Comparison of ENCODE assay signal across 27 cellular contexts in genomic region chr16:11306381-11306780, GRCh38. TPM values are rescaled to one million over a fixed set of nuclear protein-coding genes. Genes with fewer than 3 reads are reported as not detected.
DNase-seq lines count a peak whose midpoint lies in the region; ATAC-seq and TF ChIP-seq lines count a peak whose summit lies in the region.
"Had no signal": no experiment of that assay in that cellular context is flagged by ENCODE, and none has a peak within 500 bp of the region (broad histone marks: within the 10 kb centered on the region; RNA-seq: fewer than 3 reads in every experiment).

No MANE protein-coding gene starts in this region.

- no peak for ATAC-seq in GM19452 (IDR thresholded peaks at IDR 0.05; ENCODE audit: unreplicated experiment)
- ATAC-seq: activated CD8-positive, alpha-beta memory T cell treated with anti-CD3 and anti-CD28 coated beads, Interleukin-2, amount 10 ng/mL, durations not matched to agents 7 days and 5 days; PC-3; stimulated activated naive CD8-positive, alpha-beta T cell treated with anti-CD3 and anti-CD28 coated beads, Interleukin-15, Interleukin-2, amounts not matched to agents 100 U/mL and 50 U/mL, for 24 hours had no signal

- H3K27me3 ChIP-seq in HUES6 (ENCODE audit: control insufficient read depth, insufficient read depth, low read length) = no peaks in the 10 kb centered on the region
- no peaks in the 10 kb centered on the region for H3K27me3 ChIP-seq in endodermal cell (ENCODE audit: control insufficient read depth, insufficient read depth, low read length, poor library complexity, severe bottlenecking)
- H3K27me3 ChIP-seq: ascending aorta, thyroid gland had no signal

- no peaks in the 10 kb centered on the region for H3K9me3 Mint-ChIP-seq in endodermal cell
- H3K9me3 Mint-ChIP-seq: activated naive CD4-positive, alpha-beta T cell treated with anti-CD3 and anti-CD28 coated beads, Interleukin-2, amount 50 U/mL, for 24 hours; activated T-helper 1 cell treated with anti-CD3 and anti-CD28 coated beads, Interleukin-12 subunit alpha, Interleukin-12 subunit beta, Interleukin-2, Interleukin-4 antibody, amounts not matched to agents 30 ng/mL and 10 ng/mL and 1 ng/mL, durations not matched to agents 14 hours and 24 hours and 36 hours had no signal

- 72 to 88% methylated on average over 5 to 8 of the region's 8 CpGs for WGBS in endodermal cell (ENCODE audit: insufficient coverage in 1 of 2, insufficient read length in 1 of 2), 2 experiments

- peaks cover 3% of the 10 kb centered on the region for H3K4me1 Mint-ChIP-seq in endodermal cell

- H3K27me3 Mint-ChIP-seq in endodermal cell (ENCODE audit: insufficient read depth) = peaks cover 4% of the 10 kb centered on the region
- H3K27me3 Mint-ChIP-seq: activated naive CD4-positive, alpha-beta T cell treated with anti-CD3 and anti-CD28 coated beads, Interleukin-2, amount 50 U/mL, for 24 hours had no signal

- H3K36me3 Mint-ChIP-seq in endodermal cell (ENCODE audit: low read depth) = no peaks in the 10 kb centered on the region
- H3K36me3 Mint-ChIP-seq: activated CD8-positive, alpha-beta memory T cell treated with anti-CD3 and anti-CD28 coated beads, Interleukin-2, amount 10 ng/mL, durations not matched to agents 7 days and 5 days; activated naive CD4-positive, alpha-beta T cell treated with anti-CD3 and anti-CD28 coated beads, Interleukin-2, amount 50 U/mL, for 24 hours had no signal

- H3K4me3 ChIP-seq in HUES6 (ENCODE audit: low read depth, low read length) = no peak overlapping the region
- no peak overlapping the region for H3K4me3 ChIP-seq in endodermal cell (ENCODE audit: low read length)
- H3K4me3 ChIP-seq: ascending aorta, skin epidermis, thyroid gland had no signal

- no peaks in the 10 kb centered on the region for H3K36me3 ChIP-seq in HUES6 (ENCODE audit: control insufficient read depth, insufficient read depth, low read length)
- H3K36me3 ChIP-seq in endodermal cell (ENCODE audit: control insufficient read depth, insufficient read depth, low read length) = no peaks in the 10 kb centered on the region
- H3K36me3 ChIP-seq: ascending aorta, thyroid gland had no signal

- no peak for TF ChIP-seq CTCF in endodermal cell (conservative IDR thresholded peaks at IDR 0.05)

- H3K9me3 ChIP-seq in HUES6 (ENCODE audit: control insufficient read depth, insufficient read depth, low read depth, low read length) (no peaks in the 10 kb centered on the region), endodermal cell (ENCODE audit: control insufficient read depth, low read length) (no peaks in the 10 kb centered on the region)
- H3K9me3 ChIP-seq: ascending aorta, thyroid gland had no signal

- peaks cover 22% of the 10 kb centered on the region; the same call in 1 of the 2 replicates for H3K4me1 ChIP-seq in HUES6 (ENCODE audit: control insufficient read depth, insufficient read depth, low read length)
- H3K4me1 ChIP-seq in endodermal cell (ENCODE audit: control insufficient read depth, insufficient read depth, low read length) = no peaks in the 10 kb centered on the region
- H3K4me1 ChIP-seq: ascending aorta had no signal

- H3K9ac ChIP-seq in HUES6 (ENCODE audit: low read length) = peak overlapping the region; percentile 20
- H3K9ac ChIP-seq in endodermal cell (ENCODE audit: extremely low read depth, low read length, poor library complexity, severe bottlenecking) = no peak overlapping the region

- H3K27ac ChIP-seq in HUES6 (ENCODE audit: low read depth, low read length) = peak overlapping the region; percentile 29; the same call in 1 of the 2 replicates
- no peak overlapping the region for H3K27ac ChIP-seq in endodermal cell (ENCODE audit: low read depth, low read length)
- H3K27ac ChIP-seq: ascending aorta, skin epidermis, thyroid gland had no signal

- H3K4me3 Mint-ChIP-seq in endodermal cell = no peak overlapping the region
- H3K4me3 Mint-ChIP-seq: activated CD8-positive, alpha-beta memory T cell treated with anti-CD3 and anti-CD28 coated beads, Interleukin-2, amount 10 ng/mL, durations not matched to agents 7 days and 5 days; activated naive CD4-positive, alpha-beta T cell treated with anti-CD3 and anti-CD28 coated beads, Interleukin-2, amount 50 U/mL, for 24 hours; activated T-helper 1 cell treated with anti-CD3 and anti-CD28 coated beads, Interleukin-12 subunit alpha, Interleukin-12 subunit beta, Interleukin-2, Interleukin-4 antibody, amounts not matched to agents 30 ng/mL and 10 ng/mL and 1 ng/mL, durations not matched to agents 14 hours and 24 hours and 36 hours had no signal

- H3K27ac Mint-ChIP-seq in endodermal cell = no peak overlapping the region
- H3K27ac Mint-ChIP-seq: activated CD8-positive, alpha-beta memory T cell treated with anti-CD3 and anti-CD28 coated beads, Interleukin-2, amount 10 ng/mL, durations not matched to agents 7 days and 5 days; activated naive CD4-positive, alpha-beta T cell treated with anti-CD3 and anti-CD28 coated beads, Interleukin-2, amount 50 U/mL, for 24 hours; activated T-helper 1 cell treated with anti-CD3 and anti-CD28 coated beads, Interleukin-12 subunit alpha, Interleukin-12 subunit beta, Interleukin-2, Interleukin-4 antibody, amounts not matched to agents 30 ng/mL and 10 ng/mL and 1 ng/mL, durations not matched to agents 14 hours and 24 hours and 36 hours had no signal

- DNase-seq in endodermal cell (peak; percentile 85), DMS53 (lab: John Stamatoyannopoulos, UW) (no peak)
- DNase-seq: activated CD4-positive, alpha-beta T cell treated with anti-CD3 and anti-CD28 coated beads for 4 hours; activated CD8-positive, alpha-beta memory T cell treated with anti-CD3 and anti-CD28 coated beads, Interleukin-2, amount 10 ng/mL, durations not matched to agents 7 days and 5 days; central memory CD4-positive, alpha-beta T cell; foreskin melanocyte; hippocampal formation; islet precursor cell; Kasumi-1; NCI-H1105; NCI-H2029 treated with DMSO at 0.1 percent for 48 hours; NCI-H345; NCI-H82; PC-3; SHP77; stimulated activated naive CD8-positive, alpha-beta T cell treated with anti-CD3 and anti-CD28 coated beads, Interleukin-15, Interleukin-2, amounts not matched to agents 100 U/mL and 50 U/mL, for 24 hours; thyroid gland had no signal

RNA-seq across cellular contexts. Expression of gene PRM1, which starts 25.3 kb away (rescaled TPM):
- not detected for total RNA-seq in endodermal cell
- not detected for polyA plus RNA-seq in endodermal cell (2013, experiment 1 of 2)
- not detected for polyA plus RNA-seq in endodermal cell (2013, experiment 2 of 2)
- total RNA-seq: activated CD8-positive, alpha-beta memory T cell treated with anti-CD3 and anti-CD28 coated beads, Interleukin-2, amount 10 ng/mL, durations not matched to agents 7 days and 5 days; activated T-helper 1 cell treated with anti-CD3 and anti-CD28 coated beads, Interleukin-12 subunit alpha, Interleukin-12 subunit beta, Interleukin-2, Interleukin-4 antibody, amounts not matched to agents 30 ng/mL and 10 ng/mL and 1 ng/mL, durations not matched to agents 14 hours and 24 hours and 36 hours; ascending aorta; HT-29; lower leg skin; PC-3; pulmonary artery endothelial cell had no signal
- polyA plus RNA-seq: esophagus had no signal

RNA-seq across cellular contexts. Expression of gene PRM2, which starts 30.1 kb away (rescaled TPM):
- total RNA-seq in endodermal cell = not detected
- polyA plus RNA-seq in endodermal cell (2013, experiment 1 of 2) = not detected
- not detected for polyA plus RNA-seq in endodermal cell (2013, experiment 2 of 2)
- total RNA-seq: activated CD8-positive, alpha-beta memory T cell treated with anti-CD3 and anti-CD28 coated beads, Interleukin-2, amount 10 ng/mL, durations not matched to agents 7 days and 5 days; activated T-helper 1 cell treated with anti-CD3 and anti-CD28 coated beads, Interleukin-12 subunit alpha, Interleukin-12 subunit beta, Interleukin-2, Interleukin-4 antibody, amounts not matched to agents 30 ng/mL and 10 ng/mL and 1 ng/mL, durations not matched to agents 14 hours and 24 hours and 36 hours; ascending aorta; HT-29; PC-3; pulmonary artery endothelial cell had no signal
- polyA plus RNA-seq: esophagus had no signal

RNA-seq across cellular contexts. Expression of gene PRM3, which starts 33.0 kb away (rescaled TPM):
- total RNA-seq in endodermal cell = not detected
- polyA plus RNA-seq in endodermal cell (2013, experiment 1 of 2) = not detected
- polyA plus RNA-seq in endodermal cell (2013, experiment 2 of 2) = not detected
- total RNA-seq: activated CD8-positive, alpha-beta memory T cell treated with anti-CD3 and anti-CD28 coated beads, Interleukin-2, amount 10 ng/mL, durations not matched to agents 7 days and 5 days; activated T-helper 1 cell treated with anti-CD3 and anti-CD28 coated beads, Interleukin-12 subunit alpha, Interleukin-12 subunit beta, Interleukin-2, Interleukin-4 antibody, amounts not matched to agents 30 ng/mL and 10 ng/mL and 1 ng/mL, durations not matched to agents 14 hours and 24 hours and 36 hours; ascending aorta; HT-29; lower leg skin; PC-3; pulmonary artery endothelial cell; thyroid gland had no signal
- polyA plus RNA-seq: esophagus had no signal

RNA-seq across cellular contexts. Expression of gene TNP2, which starts 37.3 kb away (rescaled TPM):
- total RNA-seq in endodermal cell = not detected
- polyA plus RNA-seq in endodermal cell (2013, experiment 1 of 2) = not detected
- not detected for polyA plus RNA-seq in endodermal cell (2013, experiment 2 of 2)
- total RNA-seq: activated CD8-positive, alpha-beta memory T cell treated with anti-CD3 and anti-CD28 coated beads, Interleukin-2, amount 10 ng/mL, durations not matched to agents 7 days and 5 days; activated T-helper 1 cell treated with anti-CD3 and anti-CD28 coated beads, Interleukin-12 subunit alpha, Interleukin-12 subunit beta, Interleukin-2, Interleukin-4 antibody, amounts not matched to agents 30 ng/mL and 10 ng/mL and 1 ng/mL, durations not matched to agents 14 hours and 24 hours and 36 hours; ascending aorta; HT-29; lower leg skin; PC-3; pulmonary artery endothelial cell; thyroid gland had no signal
- polyA plus RNA-seq: esophagus had no signal

RNA-seq across cellular contexts. Expression of gene RMI2, which starts 38.9 kb away (rescaled TPM):
- total RNA-seq in endodermal cell = 10 to 100 TPM; 55.2 to 62.3 TPM
- 48.6 TPM for polyA plus RNA-seq in endodermal cell (2013, experiment 1 of 2)
- polyA plus RNA-seq in endodermal cell (2013, experiment 2 of 2) = 43.6 TPM
- total RNA-seq: ascending aorta had no signal
